In genomic region chr4:27010334-27010940, GRCh38 we compare ENCODE assay signal across 8 cellular contexts.
DNase-seq lines count a peak whose midpoint lies in the region; ATAC-seq and TF ChIP-seq lines count a peak whose summit lies in the region.

No MANE protein-coding gene starts in this region.

- no peak overlapping the region for H3K27ac Mint-ChIP-seq in type B pancreatic cell

- H3K4me1 Mint-ChIP-seq in activated T-cell treated with anti-CD3 and anti-CD28 coated beads, Interleukin-2, amount 50 U/mL, for 4 hours (ENCODE audit: low read depth), result peaks cover 23% of the 10 kb centered on the region
- H3K4me1 Mint-ChIP-seq in type B pancreatic cell (ENCODE audit: unreplicated experiment), result peaks cover 20% of the 10 kb centered on the region

- H3K4me3 ChIP-seq in HL-60 (replicated peaks; ENCODE audit: insufficient read depth, low read length) (no peak overlapping the region), fibroblast of the aortic adventitia (ENCODE audit: low read depth, low read length) (no peak overlapping the region), osteoblast (ENCODE audit: insufficient read depth, low read length) (no peak overlapping the region)

- H3K27me3 Mint-ChIP-seq in activated T-cell treated with anti-CD3 and anti-CD28 coated beads, Interleukin-2, amount 50 U/mL, for 4 hours (ENCODE audit: low read depth), result no peaks in the 10 kb centered on the region
- no peaks in the 10 kb centered on the region for H3K27me3 Mint-ChIP-seq in type B pancreatic cell

- H3K4me1 ChIP-seq in osteoblast (ENCODE audit: insufficient read depth, low read length), result peaks cover 44% of the 10 kb centered on the region

- peaks cover 16% of the 10 kb centered on the region for H3K36me3 Mint-ChIP-seq in activated T-cell treated with anti-CD3 and anti-CD28 coated beads, Interleukin-2, amount 50 U/mL, for 4 hours (ENCODE audit: insufficient read depth)
- no peaks in the 10 kb centered on the region for H3K36me3 Mint-ChIP-seq in type B pancreatic cell

- H3K36me3 ChIP-seq in osteoblast (ENCODE audit: insufficient read depth, low read length), result no peaks in the 10 kb centered on the region

- peak; percentile 65 for TF ChIP-seq CTCF in GM20000 (IDR thresholded peaks at IDR 0.05; ENCODE audit: extremely low read depth, missing control alignments)
- peak; percentile 56 for TF ChIP-seq CTCF in HL-60 (IDR thresholded peaks at IDR 0.05; ENCODE audit: insufficient read depth, low read length)
- TF ChIP-seq CTCF in fibroblast of the aortic adventitia (IDR thresholded peaks at IDR 0.05; ENCODE audit: insufficient read depth, low read length), result peak; percentile 87
- peak; percentile 77 for TF ChIP-seq CTCF in osteoblast (IDR thresholded peaks at IDR 0.05; ENCODE audit: extremely low read depth, low read depth, low read length)
- TF ChIP-seq CTCF in type B pancreatic cell (conservative IDR thresholded peaks at IDR 0.05), result peak; percentile 94

- ATAC-seq in activated T-cell treated with anti-CD3 and anti-CD28 coated beads, Interleukin-2, amount 50 U/mL, for 4 hours, result peak; percentile 58 to 79

- H4K20me1 ChIP-seq in osteoblast (ENCODE audit: insufficient read depth, low read length), result no peaks in the 10 kb centered on the region

- H3K27me3 ChIP-seq in HL-60 (ENCODE audit: insufficient read depth, poor library complexity, severe bottlenecking) (no peaks in the 10 kb centered on the region), osteoblast (ENCODE audit: insufficient read depth, low read length) (no peaks in the 10 kb centered on the region)

- H3K4me3 Mint-ChIP-seq in activated T-cell treated with anti-CD3 and anti-CD28 coated beads, Interleukin-2, amount 50 U/mL, for 4 hours, result no peak overlapping the region
- no peak overlapping the region for H3K4me3 Mint-ChIP-seq in type B pancreatic cell

- DNase-seq in COR-L47 (lab: John Stamatoyannopoulos, UW) (peak; percentile 45), GM20000 (ENCODE audit: low spot score) (peak; percentile 51), HL-60 (ENCODE audit: low read depth in 1 of 2, low spot score in 1 of 2) (peak in 1 of 2 experiments; percentile 60), OCI-M1 (lab: John Stamatoyannopoulos, UW) (peak; percentile 85), fibroblast of the aortic adventitia (ENCODE audit: low read depth) (peak; percentile 87), osteoblast (ENCODE audit: insufficient read length, low spot score, missing footprints) (no peak), type B pancreatic cell (ENCODE audit: extremely low spot score, unreplicated experiment) (no peak)
- peak; percentile 58 for DNase-seq in activated T-cell treated with anti-CD3 and anti-CD28 coated beads, Interleukin-2, amount 50 U/mL, for 4 hours

- no peaks in the 10 kb centered on the region for H3K9me3 Mint-ChIP-seq in activated T-cell treated with anti-CD3 and anti-CD28 coated beads, Interleukin-2, amount 50 U/mL, for 4 hours
- no peaks in the 10 kb centered on the region for H3K9me3 Mint-ChIP-seq in type B pancreatic cell

- peak overlapping the region; percentile 44 for H3K4me2 ChIP-seq in osteoblast (ENCODE audit: insufficient read depth, low read length)

- no peaks in the 10 kb centered on the region for H3K9me3 ChIP-seq in osteoblast (ENCODE audit: low read depth, low read length)

- H3K27ac ChIP-seq in HL-60 (replicated peaks) (no peak overlapping the region), osteoblast (ENCODE audit: low read depth, low read length) (peak overlapping the region; percentile 52)

- no peaks in the 10 kb centered on the region for H3K79me2 ChIP-seq in osteoblast (ENCODE audit: insufficient read depth, low read length)

- no peak overlapping the region for H2AFZ ChIP-seq in osteoblast (ENCODE audit: low read length)

Comparison
In these comparisons a context has a peak if more than half of its experiments do, and no peak if none do; other contexts are left out.
1. DNase-seq: peak in COR-L47 (single experiment), GM20000 (single experiment), OCI-M1 (single experiment), activated T-cell treated with anti-CD3 and anti-CD28 coated beads, Interleukin-2, amount 50 U/mL, for 4 hours (single experiment) and fibroblast of the aortic adventitia (single experiment); none in osteoblast (single experiment) and type B pancreatic cell (single experiment).
2. Peak in every context shown above with its lines, with median percentiles within 50 percentile points of each other: CTCF ChIP-seq.